ENCODE assay signal across 8 cellular contexts in the genomic region with DNA sequence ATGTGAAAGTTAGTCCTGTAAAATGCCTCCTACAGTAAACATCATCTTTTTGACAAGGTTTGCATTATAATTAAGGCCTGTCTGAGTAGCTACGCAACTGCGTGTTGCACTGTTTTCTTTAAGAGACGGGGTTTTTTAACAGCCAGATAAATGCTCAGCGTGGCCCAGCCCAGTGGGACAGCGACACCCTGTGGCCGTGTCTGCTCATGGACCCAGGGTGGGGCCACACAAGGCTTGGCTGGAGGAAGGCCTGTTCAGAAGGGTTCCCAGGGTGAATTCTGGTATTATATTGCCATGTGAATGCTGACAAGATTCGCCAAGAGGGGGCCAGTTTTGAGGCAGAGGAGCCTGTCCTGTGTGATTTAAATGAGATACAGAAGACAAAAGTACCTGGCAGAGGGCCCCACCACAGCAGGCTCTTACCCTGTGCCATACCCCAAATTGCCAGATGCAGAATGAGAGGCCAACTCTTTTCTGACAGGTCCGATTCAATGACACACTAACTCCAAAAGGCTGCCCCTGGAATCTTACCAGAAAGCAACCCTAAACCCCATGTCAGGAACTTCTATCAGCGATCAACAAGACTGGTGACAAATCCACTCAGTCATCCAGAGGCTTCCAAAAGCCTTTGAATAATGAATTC.
A peak's percentile ranks its signal among the peaks of the same experiment; 100 is the strongest.
DNase-seq lines count a peak whose midpoint lies in the region; ATAC-seq and TF ChIP-seq lines count a peak whose summit lies in the region.

No MANE protein-coding gene starts in this region.

- H3K4me1 ChIP-seq in colonic mucosa (no peaks in the 10 kb centered on the region), upper lobe of left lung (no peaks in the 10 kb centered on the region)

- intact Hi-C loops in colonic mucosa (cut with DNase I): no loop called here

- no peaks in the 10 kb centered on the region for H3K9me3 ChIP-seq in colonic mucosa
- no peaks in the 10 kb centered on the region for H3K9me3 ChIP-seq in upper lobe of left lung

- H3K9me3 Mint-ChIP-seq in T-cell: peaks cover 2 to 11% (median 5%) of the 10 kb centered on the region in 3 donors
- peaks cover 19% of the 10 kb centered on the region for H3K9me3 Mint-ChIP-seq in mesothelial cell of epicardium

- TF ChIP-seq EP300 in upper lobe of left lung (IDR thresholded peaks at IDR 0.05): no peak

- ATAC-seq in GM18511 (IDR thresholded peaks at IDR 0.05; ENCODE audit: unreplicated experiment) (peak; percentile 75), HG03378 (IDR thresholded peaks at IDR 0.05; ENCODE audit: unreplicated experiment) (peak; percentile 49), T-cell (replicated peaks in 1 of 4) (no peak), upper lobe of left lung (ENCODE audit: low FRiP score in 2 of 2) (peak; percentile 88 to 91)

- WGBS in upper lobe of left lung, 2 donors: 31 to 35% methylated on average over 8 to 9 of the region's 9 CpGs

- H3K36me3 Mint-ChIP-seq in T-cell (no peaks in the 10 kb centered on the region), mesothelial cell of epicardium (peaks cover 3% of the 10 kb centered on the region)

- no peaks in the 10 kb centered on the region for H3K4me1 Mint-ChIP-seq in T-cell
- H3K4me1 Mint-ChIP-seq in mesothelial cell of epicardium: peaks cover 28% of the 10 kb centered on the region

- DNase-seq in AG09319 (ENCODE audit: extremely low read depth, low read depth): no peak
- peak in 23 of 34 experiments; percentile 2 to 24 (median 14) for DNase-seq in T-cell
- peak; percentile 66 for DNase-seq in colonic mucosa
- peak; percentile 48 to 86 for DNase-seq in mesothelial cell of epicardium (ENCODE audit: low spot score in 2 of 2, unreplicated experiment in 2 of 2)
- peak; percentile 68 to 89 for DNase-seq in upper lobe of left lung
- DNase-seq in NCI-H774 (lab: John Stamatoyannopoulos, UW): no peak

- H3K36me3 ChIP-seq in colonic mucosa (no peaks in the 10 kb centered on the region), upper lobe of left lung (no peaks in the 10 kb centered on the region)

- POLR2A ChIA-PET in T-cell (lab: Charles Lee): no interaction called here

- H3K27ac Mint-ChIP-seq in T-cell (no peak overlapping the region), mesothelial cell of epicardium (no peak overlapping the region)

- H3K27me3 Mint-ChIP-seq in T-cell: peaks cover 9 to 11% of the 10 kb centered on the region in 2 donors
- no peaks in the 10 kb centered on the region for H3K27me3 Mint-ChIP-seq in mesothelial cell of epicardium (ENCODE audit: low read depth)

- TF ChIP-seq POLR2A in upper lobe of left lung (IDR thresholded peaks at IDR 0.05): no peak

- no peak overlapping the region for H3K4me3 Mint-ChIP-seq in T-cell
- H3K4me3 Mint-ChIP-seq in mesothelial cell of epicardium: no peak overlapping the region

- TF ChIP-seq CTCF in AG09319 (IDR thresholded peaks at IDR 0.05; ENCODE audit: low read depth, low read length): peak; percentile 91
- peak; percentile 75 for TF ChIP-seq CTCF in colonic mucosa (IDR thresholded peaks at IDR 0.05)
- TF ChIP-seq CTCF in mesothelial cell of epicardium (IDR thresholded peaks at IDR 0.05; ENCODE audit: unreplicated experiment): peak; percentile 91
- peak; percentile 45 to 81 (median 74) for TF ChIP-seq CTCF in upper lobe of left lung (IDR thresholded peaks at IDR 0.05)

- H3K27ac ChIP-seq in colonic mucosa (no peak overlapping the region), upper lobe of left lung (no peak overlapping the region)

- CTCF ChIA-PET in T-cell (lab: Charles Lee): interaction anchor here in 1 of 2 donors (0.6 kb wide), 1 partner anchor 1708 kb away, joined by 4 read pairs; no protein-coding TSS in a partner anchor

- H3K9ac ChIP-seq in colonic mucosa (ENCODE audit: low read depth in 2 of 2, low read length in 2 of 2): no peak overlapping the region

- H3K27me3 ChIP-seq in colonic mucosa (no peaks in the 10 kb centered on the region), upper lobe of left lung (no peaks in the 10 kb centered on the region)

- H3K4me3 ChIP-seq in colonic mucosa: no peak overlapping the region
- H3K4me3 ChIP-seq in upper lobe of left lung: no peak overlapping the region

Comparison
In these comparisons a context has a peak if more than half of its experiments do, and no peak if none do; other contexts are left out.
1. DNase-seq: peak in T-cell (23 of 34), colonic mucosa (single experiment), mesothelial cell of epicardium (2 of 2) and upper lobe of left lung (2 of 2); none in AG09319 (single experiment) and NCI-H774 (single experiment).
2. ATAC-seq: peak in GM18511 (single experiment), HG03378 (single experiment) and upper lobe of left lung (2 of 2); none in T-cell (0 of 4).
3. Peak in every context shown above with its lines, with median percentiles within 50 percentile points of each other: CTCF ChIP-seq.